ENCODE assay signal across 18 cellular contexts in genomic region chr7:7613210-7613609, GRCh38. TPM values are rescaled to one million over a fixed set of nuclear protein-coding genes. Genes with fewer than 3 reads are reported as not detected.
A peak's percentile ranks its signal among the peaks of the same experiment; 100 is the strongest.
DNase-seq lines count a peak whose midpoint lies in the region; ATAC-seq, FAIRE-seq and TF ChIP-seq lines count a peak whose summit lies in the region.
"Had no signal": no experiment of that assay in that cellular context is flagged by ENCODE, and none has a peak within 500 bp of the region (broad histone marks: within the 10 kb centered on the region; RNA-seq: fewer than 3 reads in every experiment).

No MANE protein-coding gene starts in this region.

- H3K27me3 Mint-ChIP-seq in astrocyte (ENCODE audit: low read depth, unreplicated experiment): no peaks in the 10 kb centered on the region
- H3K27me3 Mint-ChIP-seq: CD4-positive, alpha-beta memory T cell had no signal

- H3K4me3 ChIP-seq in HepG2 (replicated peaks in 1 of 3; ENCODE audit: insufficient read depth in 1 of 3, low read depth in 2 of 3, low read length in 3 of 3): no peak overlapping the region
- H3K4me3 ChIP-seq in right lobe of liver: no peak overlapping the region
- no peak overlapping the region for H3K4me3 ChIP-seq in astrocyte (ENCODE audit: insufficient read depth, low read depth, low read length)
- no peak overlapping the region for H3K4me3 ChIP-seq in small intestine (ENCODE audit: low read depth in 1 of 2, low read length in 2 of 2)

- no peak for ATAC-seq in HepG2
- ATAC-seq in right lobe of liver: no peak

- CTCF ChIA-PET in HepG2 (lab: Yijun Ruan, JAX; ENCODE audit: low intra/inter-chr PET ratio, low total read pairs): no interaction called here

- TF ChIP-seq EP300 in HepG2 (IDR thresholded peaks at IDR 0.05; ENCODE audit: low read depth in 2 of 2, low read length in 2 of 2) (no peak), HepG2 (CRISPR knock-in tag; IDR thresholded peaks at IDR 0.05; ENCODE audit: borderline replicate concordance) (no peak)

- no peak overlapping the region for H2AFZ ChIP-seq in HepG2 (ENCODE audit: low read length)
- no peak overlapping the region for H2AFZ ChIP-seq in astrocyte (ENCODE audit: low read depth, low read length)

- in situ Hi-C loops in HepG2 (cut with HindIII; ENCODE audit: extremely low pct_ligation_motif_present, low pct_unique_long_range_greater_than_20kb): no loop called here

- H3K4me3 Mint-ChIP-seq in astrocyte (ENCODE audit: unreplicated experiment): no peak overlapping the region
- H3K4me3 Mint-ChIP-seq: CD4-positive, alpha-beta memory T cell had no signal

- H3K9me3 ChIP-seq in HepG2 (ENCODE audit: low read length) (no peaks in the 10 kb centered on the region), right lobe of liver (no peaks in the 10 kb centered on the region), astrocyte (ENCODE audit: insufficient read depth, low read depth, low read length) (no peaks in the 10 kb centered on the region), small intestine (ENCODE audit: control insufficient read depth, low read depth) (no peaks in the 10 kb centered on the region)

- no peak overlapping the region for H3K27ac Mint-ChIP-seq in astrocyte (ENCODE audit: unreplicated experiment)
- H3K27ac Mint-ChIP-seq: CD4-positive, alpha-beta memory T cell had no signal

- BruUV-seq in HepG2 (replicated peaks; lab: Mats Ljungman, UMichigan): no TSS peak

- POLR2A ChIA-PET in HepG2 (lab: Yijun Ruan, JAX): no interaction called here

- H3K9ac ChIP-seq in HepG2 (ENCODE audit: insufficient read depth, low read depth, low read length) (no peak overlapping the region), astrocyte (ENCODE audit: low read length) (no peak overlapping the region)

- DNase-seq in HepG2 (ENCODE audit: low spot score) (no peak), right lobe of liver (no peak), astrocyte (ENCODE audit: low read depth) (no peak), small intestine (no peak), DMS114 treated with DMSO at 0.1 percent for 48 hours (lab: John Stamatoyannopoulos, UW; ENCODE audit: unreplicated experiment) (no peak)
- no peak for DNase-seq in activated CD4-positive, alpha-beta T cell treated with anti-CD3 and anti-CD28 coated beads, Interleukin-2, amount 50 U/mL, for 4 hours
- DNase-seq: C1 segment of cervical spinal cord; Calu3; CD4-positive, alpha-beta memory T cell; COR-L47; DMS153; DND-41; GOT3; H7; HCEC 1CT had no signal

- H4K20me1 ChIP-seq in HepG2 (ENCODE audit: insufficient read depth, low read length) (no peaks in the 10 kb centered on the region), astrocyte (ENCODE audit: insufficient read depth, low read length) (no peaks in the 10 kb centered on the region)

- H3K4me1 Mint-ChIP-seq in astrocyte (ENCODE audit: low read depth, unreplicated experiment): no peaks in the 10 kb centered on the region

- no peak for TF ChIP-seq CTCF in HepG2 (CRISPR knock-in tag; IDR thresholded peaks at IDR 0.05)
- TF ChIP-seq CTCF in right lobe of liver (IDR thresholded peaks at IDR 0.05): no peak
- TF ChIP-seq CTCF in astrocyte (IDR thresholded peaks at IDR 0.05; ENCODE audit: insufficient read depth, low read depth, low read length): no peak

- no peak for TF ChIP-seq RAD21 in HepG2 (CRISPR knock-in tag; IDR thresholded peaks at IDR 0.05)

- H3K36me3 ChIP-seq in HepG2 (replicated peaks in 1 of 2; ENCODE audit: control insufficient read depth in 1 of 2, insufficient read depth in 2 of 2, low read length in 2 of 2): no peaks in the 10 kb centered on the region; a peak in 1 of 5 replicates
- no peaks in the 10 kb centered on the region for H3K36me3 ChIP-seq in right lobe of liver
- no peaks in the 10 kb centered on the region for H3K36me3 ChIP-seq in astrocyte (ENCODE audit: insufficient read depth, low read length)
- no peaks in the 10 kb centered on the region for H3K36me3 ChIP-seq in small intestine (ENCODE audit: control insufficient read depth in 2 of 2, insufficient read depth in 2 of 2, low read length in 2 of 2)

- H3K36me3 Mint-ChIP-seq in astrocyte (ENCODE audit: low read depth, unreplicated experiment): no peaks in the 10 kb centered on the region

- TF ChIP-seq POLR2A in HepG2 (IDR thresholded peaks at IDR 0.05; ENCODE audit: insufficient read depth in 1 of 2, low read depth in 2 of 2, low read length in 2 of 2) (no peak), right lobe of liver (IDR thresholded peaks at IDR 0.05) (no peak)

- H3K27me3 ChIP-seq in HepG2 (ENCODE audit: control insufficient read depth in 1 of 2, insufficient read depth in 2 of 2, low read length in 2 of 2): no peaks in the 10 kb centered on the region
- H3K27me3 ChIP-seq in right lobe of liver: no peaks in the 10 kb centered on the region
- no peaks in the 10 kb centered on the region for H3K27me3 ChIP-seq in astrocyte (ENCODE audit: insufficient read depth, low read length)
- no peaks in the 10 kb centered on the region for H3K27me3 ChIP-seq in small intestine (ENCODE audit: control insufficient read depth in 2 of 2, insufficient read depth in 2 of 2, low read length in 2 of 2)

- H3K79me2 ChIP-seq in HepG2 (ENCODE audit: insufficient read depth, low read length) (no peaks in the 10 kb centered on the region), astrocyte (ENCODE audit: insufficient read depth, low read length) (no peaks in the 10 kb centered on the region)

- H3K4me1 ChIP-seq in HepG2 (ENCODE audit: insufficient read depth, low read length) (no peaks in the 10 kb centered on the region), right lobe of liver (no peaks in the 10 kb centered on the region), astrocyte (ENCODE audit: insufficient read depth, low read length) (no peaks in the 10 kb centered on the region), small intestine (ENCODE audit: control insufficient read depth in 2 of 2, insufficient read depth in 1 of 2, low read depth in 1 of 2, low read length in 1 of 2) (no peaks in the 10 kb centered on the region)

- no peak overlapping the region for H3K4me2 ChIP-seq in HepG2 (ENCODE audit: low read depth, low read length)
- H3K4me2 ChIP-seq in astrocyte (ENCODE audit: low read length): no peak overlapping the region

- intact Hi-C loops in HepG2 (cut with micrococcal nuclease; ENCODE audit: unreplicated experiment) (no loop called here), right lobe of liver (cut with DNase I) (no loop called here)

- no peaks in the 10 kb centered on the region for H3K9me3 Mint-ChIP-seq in astrocyte (ENCODE audit: unreplicated experiment)
- H3K9me3 Mint-ChIP-seq: CD4-positive, alpha-beta memory T cell had no signal

- FAIRE-seq in HepG2 (lab: Jason Lieb, UNC) (no peak), astrocyte (lab: Jason Lieb, UNC) (peak; percentile 9), endometrium (lab: Jason Lieb, UNC) (peak; percentile 58), small intestine (lab: Jason Lieb, UNC) (no peak)
- FAIRE-seq: GM12892 had no signal

- 97% methylated on average over 1 of the region's 1 CpG for WGBS in HepG2 (ENCODE audit: low lambda C conversion rate)
- 100% methylated on average over 1 of the region's 1 CpG for WGBS in right lobe of liver (ENCODE audit: insufficient coverage, low coverage, low lambda C conversion rate, missing lambda C conversion rate)
- 93 to 98% (median 96%) methylated on average over 1 of the region's 1 CpG for WGBS in small intestine, 3 donors

- no peak overlapping the region for H3K27ac ChIP-seq in HepG2 (ENCODE audit: extremely low read length, insufficient read depth, low read length)
- H3K27ac ChIP-seq in right lobe of liver: no peak overlapping the region
- H3K27ac ChIP-seq in astrocyte (ENCODE audit: low read depth, low read length): no peak overlapping the region
- H3K27ac ChIP-seq in small intestine (ENCODE audit: low read depth in 1 of 2, low read length in 1 of 2): no peak overlapping the region
- H3K27ac ChIP-seq: 22Rv1 had no signal

RNA-seq across cellular contexts. Expression of gene UMAD1, which starts 27.3 kb away (rescaled TPM):
- total RNA-seq in HepG2 (2016; rRNA removed; fragmentation: Illumina TruSeq; extraction: Trizol): 17.6 and 26.4 TPM in 2 replicates
- 5.1 and 7.4 TPM in 2 replicates for total RNA-seq in HepG2 (2016; cell fraction: cytosol; rRNA removed; fragmentation: Illumina TruSeq; extraction: Trizol; ENCODE audit: low read depth)
- total RNA-seq in HepG2 (2016; cell fraction: insoluble cytoplasmic fraction; rRNA removed; fragmentation: Illumina TruSeq; extraction: Trizol): 15.5 and 22.3 TPM in 2 replicates
- 8.8 and 10.3 TPM in 2 replicates for total RNA-seq in HepG2 (2016; cell fraction: membrane; rRNA removed; fragmentation: Illumina TruSeq; extraction: Trizol)
- total RNA-seq in HepG2 (2016; cell fraction: nucleus; rRNA removed; fragmentation: Illumina TruSeq; extraction: Trizol): 16.7 and 18.7 TPM in 2 replicates
- 12.4 and 16.8 TPM in 2 replicates for polyA plus RNA-seq in HepG2 (2011; rRNA removed)
- 10.1 and 13.1 TPM in 2 replicates for polyA plus RNA-seq in HepG2 (2011; cell fraction: cytosol; rRNA removed)
- 7.0 and 8.0 TPM in 2 replicates for polyA plus RNA-seq in HepG2 (2011; cell fraction: nucleus; rRNA removed)
- polyA plus RNA-seq in HepG2 (2012): 6.4 and 7.9 TPM in 2 replicates
- polyA plus RNA-seq in HepG2 (2016; cell fraction: cytosol; fragmentation: Illumina TruSeq; extraction: Trizol; ENCODE audit: low read depth): 2.4 and 2.5 TPM in 2 replicates
- 29.3 and 34.5 TPM in 2 replicates for polyA plus RNA-seq in HepG2 (2016; cell fraction: insoluble cytoplasmic fraction; fragmentation: Illumina TruSeq; extraction: Trizol; ENCODE audit: low read depth)
- 7.0 and 7.1 TPM in 2 replicates for polyA plus RNA-seq in HepG2 (2016; cell fraction: membrane; fragmentation: Illumina TruSeq; extraction: Trizol; ENCODE audit: low read depth)
- 10.9 and 12.8 TPM in 2 replicates for polyA plus RNA-seq in HepG2 (2016; cell fraction: nucleus; fragmentation: Illumina TruSeq; extraction: Trizol; ENCODE audit: insufficient read depth, low read depth)
- polyA minus RNA-seq in HepG2 (2011; rRNA and poly(A)+ RNA removed; ENCODE audit: low replicate concordance): 10.7 and 16.8 TPM in 2 replicates
- 4.9 and 8.4 TPM in 2 replicates for polyA minus RNA-seq in HepG2 (2011; cell fraction: cytosol; rRNA and poly(A)+ RNA removed)
- polyA minus RNA-seq in HepG2 (2011; cell fraction: nucleus; rRNA and poly(A)+ RNA removed): 12.9 and 15.6 TPM in 2 replicates
- total RNA-seq in right lobe of liver: 10 to 100 TPM in 2 of 6 experiments, 1 to 10 TPM in 4; 7.6 to 15.3 (median 9.5) TPM
- 9.3 TPM in 2 replicates for total RNA-seq in astrocyte
- polyA plus RNA-seq in small intestine: 10 to 100 TPM in 2 of 3 donors, 1 to 10 TPM in 1; 9.2 to 21.2 (median 20.0) TPM

RNA-seq across cellular contexts. Expression of gene MIOS, which starts 46.5 kb away (rescaled TPM):
- 33.5 and 36.2 TPM in 2 replicates for total RNA-seq in HepG2 (2016; rRNA removed; fragmentation: Illumina TruSeq; extraction: Trizol)
- total RNA-seq in HepG2 (2016; cell fraction: cytosol; rRNA removed; fragmentation: Illumina TruSeq; extraction: Trizol; ENCODE audit: low read depth): 11.4 and 12.2 TPM in 2 replicates
- total RNA-seq in HepG2 (2016; cell fraction: insoluble cytoplasmic fraction; rRNA removed; fragmentation: Illumina TruSeq; extraction: Trizol): 31.5 and 33.8 TPM in 2 replicates
- total RNA-seq in HepG2 (2016; cell fraction: membrane; rRNA removed; fragmentation: Illumina TruSeq; extraction: Trizol): 18.8 and 19.9 TPM in 2 replicates
- total RNA-seq in HepG2 (2016; cell fraction: nucleus; rRNA removed; fragmentation: Illumina TruSeq; extraction: Trizol): 39.3 and 42.7 TPM in 2 replicates
- 11.8 and 15.2 TPM in 2 replicates for polyA plus RNA-seq in HepG2 (2011; rRNA removed)
- polyA plus RNA-seq in HepG2 (2011; cell fraction: cytosol; rRNA removed): 5.7 and 8.9 TPM in 2 replicates
- 8.6 and 10.4 TPM in 2 replicates for polyA plus RNA-seq in HepG2 (2011; cell fraction: nucleus; rRNA removed)
- 9.7 and 10.5 TPM in 2 replicates for polyA plus RNA-seq in HepG2 (2012)
- polyA plus RNA-seq in HepG2 (2016; cell fraction: cytosol; fragmentation: Illumina TruSeq; extraction: Trizol; ENCODE audit: low read depth): 6.4 and 7.1 TPM in 2 replicates
- 19.7 and 23.4 TPM in 2 replicates for polyA plus RNA-seq in HepG2 (2016; cell fraction: insoluble cytoplasmic fraction; fragmentation: Illumina TruSeq; extraction: Trizol; ENCODE audit: low read depth)
- 7.5 and 8.1 TPM in 2 replicates for polyA plus RNA-seq in HepG2 (2016; cell fraction: membrane; fragmentation: Illumina TruSeq; extraction: Trizol; ENCODE audit: low read depth)
- polyA plus RNA-seq in HepG2 (2016; cell fraction: nucleus; fragmentation: Illumina TruSeq; extraction: Trizol; ENCODE audit: insufficient read depth, low read depth): 24.2 and 27.0 TPM in 2 replicates
- 8.8 and 16.3 TPM in 2 replicates for polyA minus RNA-seq in HepG2 (2011; rRNA and poly(A)+ RNA removed; ENCODE audit: low replicate concordance)
- polyA minus RNA-seq in HepG2 (2011; cell fraction: cytosol; rRNA and poly(A)+ RNA removed): 9.5 and 13.8 TPM in 2 replicates
- polyA minus RNA-seq in HepG2 (2011; cell fraction: nucleus; rRNA and poly(A)+ RNA removed): 78.3 and 78.4 TPM in 2 replicates
- 10 to 100 TPM; 14.1 to 21.3 (median 18.6) TPM for total RNA-seq in right lobe of liver
- total RNA-seq in astrocyte: 14.7 and 16.4 TPM in 2 replicates
- polyA plus RNA-seq in small intestine: 10 to 100 TPM; 10.5 to 12.7 (median 11.9) TPM
